Comparison of ENCODE assay signal across 1 cellular context in the genomic region with DNA sequence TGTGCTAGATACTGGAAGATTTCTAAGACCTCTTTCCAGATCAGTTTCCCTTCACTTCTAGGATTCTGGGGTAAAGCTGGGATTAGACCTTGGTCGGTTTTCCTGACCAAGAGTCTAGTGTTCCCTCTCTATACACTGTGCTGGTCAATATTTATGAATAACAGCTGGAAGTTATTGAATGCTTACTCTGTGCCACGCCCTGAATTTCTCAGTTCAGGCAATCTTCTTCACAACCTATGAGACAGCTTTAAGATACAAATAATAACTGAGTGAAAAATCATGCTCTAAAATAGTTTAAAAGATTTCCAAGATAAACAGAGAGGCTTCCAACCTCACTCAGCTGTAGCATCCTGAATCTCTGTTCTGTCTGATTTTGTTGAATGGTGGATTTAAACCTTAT.
TF ChIP-seq lines count a peak whose summit lies in the region.

No MANE protein-coding gene starts in this region.

TF ChIP-seq in IMR-90, 13 proteins besides CTCF, POLR2A, EP300 and RAD21:
- TF ChIP-seq RCOR1 (IDR thresholded peaks at IDR 0.05; ENCODE audit: insufficient replicate concordance, low read length) (no peak), MXI1 (IDR thresholded peaks at IDR 0.05; ENCODE audit: borderline replicate concordance, low read depth, low read length) (no peak), RFX5 (IDR thresholded peaks at IDR 0.05; ENCODE audit: low read depth, low read length) (no peak)
- TF ChIP-seq, protein P1, sequence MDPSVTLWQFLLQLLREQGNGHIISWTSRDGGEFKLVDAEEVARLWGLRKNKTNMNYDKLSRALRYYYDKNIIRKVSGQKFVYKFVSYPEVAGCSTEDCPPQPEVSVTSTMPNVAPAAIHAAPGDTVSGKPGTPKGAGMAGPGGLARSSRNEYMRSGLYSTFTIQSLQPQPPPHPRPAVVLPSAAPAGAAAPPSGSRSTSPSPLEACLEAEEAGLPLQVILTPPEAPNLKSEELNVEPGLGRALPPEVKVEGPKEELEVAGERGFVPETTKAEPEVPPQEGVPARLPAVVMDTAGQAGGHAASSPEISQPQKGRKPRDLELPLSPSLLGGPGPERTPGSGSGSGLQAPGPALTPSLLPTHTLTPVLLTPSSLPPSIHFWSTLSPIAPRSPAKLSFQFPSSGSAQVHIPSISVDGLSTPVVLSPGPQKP (IDR thresholded peaks at IDR 0.05; ENCODE audit: borderline replicate concordance, low read depth, low read length) = no peak
